ENCODE assay signal across 12 cellular contexts in genomic region chr7:32937344-32938174, GRCh38. TPM values are rescaled to one million over a fixed set of nuclear protein-coding genes. Genes with fewer than 3 reads are reported as not detected.
DNase-seq lines count a peak whose midpoint lies in the region; ATAC-seq and TF ChIP-seq lines count a peak whose summit lies in the region.
"Had no signal": no experiment of that assay in that cellular context is flagged by ENCODE, and none has a peak within 500 bp of the region (broad histone marks: within the 10 kb centered on the region; RNA-seq: fewer than 3 reads in every experiment).

No MANE protein-coding gene starts in this region.

- peaks cover 7% of the 10 kb centered on the region for H3K36me3 Mint-ChIP-seq in mesothelial cell of epicardium

- DNase-seq in BE2C (peak; percentile 74), NCI-H146 (lab: John Stamatoyannopoulos, UW) (peak; percentile 64), choroid plexus epithelial cell (ENCODE audit: low read depth) (peak; percentile 53), mesothelial cell of epicardium (ENCODE audit: low spot score in 2 of 2, unreplicated experiment in 2 of 2) (peak; percentile 41 to 55), NCI-H226 (no peak)
- DNase-seq in activated naive CD4-positive, alpha-beta T cell treated with anti-CD3 and anti-CD28 coated beads, Interleukin-2, amount 50 U/mL, for 16 hours: no peak
- DNase-seq in activated CD4-positive, CD25-positive, alpha-beta regulatory T cell (lab: John Stamatoyannopoulos, UW): no peak
- DNase-seq: Caco-2, KG1, WERI-Rb-1 had no signal

- peaks cover 12% of the 10 kb centered on the region for H3K36me3 ChIP-seq in BE2C

- no peak for ATAC-seq in HG03025 (IDR thresholded peaks at IDR 0.05; ENCODE audit: low FRiP score, unreplicated experiment)

- H3K4me3 Mint-ChIP-seq in mesothelial cell of epicardium: no peak overlapping the region

- no peaks in the 10 kb centered on the region for H3K27me3 ChIP-seq in BE2C
- H3K27me3 ChIP-seq: dorsolateral prefrontal cortex had no signal

- TF ChIP-seq CTCF in BE2C (IDR thresholded peaks at IDR 0.05; ENCODE audit: low read depth, low read length) (no peak), choroid plexus epithelial cell (conservative IDR thresholded peaks at IDR 0.05; ENCODE audit: low read depth, low read length) (no peak), mesothelial cell of epicardium (IDR thresholded peaks at IDR 0.05; ENCODE audit: unreplicated experiment) (no peak)

- no peaks in the 10 kb centered on the region for H3K27me3 Mint-ChIP-seq in mesothelial cell of epicardium (ENCODE audit: low read depth)

- H3K4me1 Mint-ChIP-seq in mesothelial cell of epicardium: peaks cover 44% of the 10 kb centered on the region

- peaks cover 8% of the 10 kb centered on the region; the same call in 1 of the 2 replicates for H3K4me1 ChIP-seq in BE2C

- H3K9me3 ChIP-seq in BE2C: no peaks in the 10 kb centered on the region
- H3K9me3 ChIP-seq: Caco-2 had no signal

- H3K9me3 Mint-ChIP-seq in mesothelial cell of epicardium: no peaks in the 10 kb centered on the region

- H3K27ac Mint-ChIP-seq in mesothelial cell of epicardium: peak overlapping the region; percentile 89

- H3K4me3 ChIP-seq in BE2C (ENCODE audit: low read depth, low read length): no peak overlapping the region
- H3K4me3 ChIP-seq in choroid plexus epithelial cell (ENCODE audit: low read depth, low read length): no peak overlapping the region

RNA-seq across cellular contexts. Expression of gene FKBP9, which starts 19.7 kb away (rescaled TPM):
- polyA plus RNA-seq in BE2C (2012; ENCODE audit: insufficient read depth, insufficient read length, low read depth): 25.8 TPM
- total RNA-seq in mesothelial cell of epicardium: 186 to 208 TPM (median 186 TPM) in 3 replicates

RNA-seq across cellular contexts. Expression of gene KBTBD2, which starts 46.0 kb away (rescaled TPM):
- polyA plus RNA-seq in BE2C (2012; ENCODE audit: insufficient read depth, insufficient read length, low read depth): 40.7 TPM
- total RNA-seq in mesothelial cell of epicardium: 41.9 to 42.3 TPM (median 42.1 TPM) in 3 replicates

Comparison
In these comparisons a context has a peak if more than half of its experiments do, and no peak if none do; other contexts are left out.
1. DNase-seq: peak in BE2C (single experiment), NCI-H146 (single experiment), choroid plexus epithelial cell (single experiment) and mesothelial cell of epicardium (2 of 2); none in activated naive CD4-positive, alpha-beta T cell treated with anti-CD3 and anti-CD28 coated beads, Interleukin-2, amount 50 U/mL, for 16 hours (single experiment), activated CD4-positive, CD25-positive, alpha-beta regulatory T cell (0 of 4) and NCI-H226 (single experiment).